Comparison of ENCODE assay signal across 1 cellular context in the genomic region with DNA sequence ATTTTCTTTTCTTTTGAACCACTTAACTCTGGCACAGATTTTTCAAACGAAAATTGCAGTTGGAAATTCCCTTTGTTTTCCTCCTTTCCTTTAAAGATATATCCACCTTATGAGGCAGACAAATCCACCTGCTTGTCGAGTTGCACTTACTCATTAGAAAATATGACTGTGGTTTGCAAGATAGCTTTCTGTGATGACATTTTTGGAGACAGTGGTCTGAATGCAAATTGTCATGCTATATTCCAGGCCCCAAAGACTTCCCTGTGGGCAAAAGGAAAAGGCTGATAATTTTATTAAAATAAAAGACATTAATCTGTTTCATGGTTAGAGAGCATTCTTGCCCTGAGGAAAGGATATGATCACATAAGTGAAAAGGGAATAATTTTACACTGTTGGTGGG.
A peak's percentile ranks its signal among the peaks of the same experiment; 100 is the strongest.
TF ChIP-seq lines count a peak whose summit lies in the region.

No MANE protein-coding gene starts in this region.

TF ChIP-seq in SK-N-SH, 30 proteins besides CTCF, POLR2A, EP300 and RAD21 (continued from another document):
- TF ChIP-seq, protein P1, sequence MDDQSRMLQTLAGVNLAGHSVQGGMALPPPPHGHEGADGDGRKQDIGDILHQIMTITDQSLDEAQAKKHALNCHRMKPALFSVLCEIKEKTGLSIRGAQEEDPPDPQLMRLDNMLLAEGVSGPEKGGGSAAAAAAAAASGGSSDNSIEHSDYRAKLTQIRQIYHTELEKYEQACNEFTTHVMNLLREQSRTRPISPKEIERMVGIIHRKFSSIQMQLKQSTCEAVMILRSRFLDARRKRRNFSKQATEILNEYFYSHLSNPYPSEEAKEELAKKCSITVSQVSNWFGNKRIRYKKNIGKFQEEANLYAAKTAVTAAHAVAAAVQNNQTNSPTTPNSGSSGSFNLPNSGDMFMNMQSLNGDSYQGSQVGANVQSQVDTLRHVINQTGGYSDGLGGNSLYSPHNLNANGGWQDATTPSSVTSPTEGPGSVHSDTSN (IDR thresholded peaks at IDR 0.05): peak; percentile 73
- no peak for TF ChIP-seq CHD2 (IDR thresholded peaks at IDR 0.05; ENCODE audit: low read length, partially characterized antibody)
- TF ChIP-seq, protein P2, sequence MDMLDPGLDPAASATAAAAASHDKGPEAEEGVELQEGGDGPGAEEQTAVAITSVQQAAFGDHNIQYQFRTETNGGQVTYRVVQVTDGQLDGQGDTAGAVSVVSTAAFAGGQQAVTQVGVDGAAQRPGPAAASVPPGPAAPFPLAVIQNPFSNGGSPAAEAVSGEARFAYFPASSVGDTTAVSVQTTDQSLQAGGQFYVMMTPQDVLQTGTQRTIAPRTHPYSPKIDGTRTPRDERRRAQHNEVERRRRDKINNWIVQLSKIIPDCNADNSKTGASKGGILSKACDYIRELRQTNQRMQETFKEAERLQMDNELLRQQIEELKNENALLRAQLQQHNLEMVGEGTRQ (IDR thresholded peaks at IDR 0.05; ENCODE audit: borderline replicate concordance, low read depth, low read length): no peak
- TF ChIP-seq GABPA (IDR thresholded peaks at IDR 0.05; ENCODE audit: low read depth): no peak
- TF ChIP-seq POLR2AphosphoS5 (IDR thresholded peaks at IDR 0.05; ENCODE audit: low read depth, low read length): peak; percentile 13; the same call in 1 of the 2 replicates
- no peak for TF ChIP-seq FOXM1 (IDR thresholded peaks at IDR 0.05; ENCODE audit: low read depth)
- peak; percentile 20; the same call in 1 of the 2 replicates for TF ChIP-seq NFIC (IDR thresholded peaks at IDR 0.05; ENCODE audit: borderline replicate concordance)
- peak; percentile 73 for TF ChIP-seq TCF12 (IDR thresholded peaks at IDR 0.05)
- no peak for TF ChIP-seq TAF1 (IDR thresholded peaks at IDR 0.05; ENCODE audit: borderline replicate concordance, low read depth, low read length)
- TF ChIP-seq YY1 (IDR thresholded peaks at IDR 0.05; ENCODE audit: low read depth): no peak
- TF ChIP-seq, protein P3, sequence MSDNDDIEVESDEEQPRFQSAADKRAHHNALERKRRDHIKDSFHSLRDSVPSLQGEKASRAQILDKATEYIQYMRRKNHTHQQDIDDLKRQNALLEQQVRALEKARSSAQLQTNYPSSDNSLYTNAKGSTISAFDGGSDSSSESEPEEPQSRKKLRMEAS (IDR thresholded peaks at IDR 0.05; ENCODE audit: low read depth): no peak
- no peak for TF ChIP-seq MEF2A (IDR thresholded peaks at IDR 0.05; ENCODE audit: borderline replicate concordance, low read depth)
- peak; percentile 25; the same call in 1 of the 2 replicates for TF ChIP-seq FOSL2 (IDR thresholded peaks at IDR 0.05; ENCODE audit: borderline replicate concordance, low read depth)
- TF ChIP-seq, protein P4, sequence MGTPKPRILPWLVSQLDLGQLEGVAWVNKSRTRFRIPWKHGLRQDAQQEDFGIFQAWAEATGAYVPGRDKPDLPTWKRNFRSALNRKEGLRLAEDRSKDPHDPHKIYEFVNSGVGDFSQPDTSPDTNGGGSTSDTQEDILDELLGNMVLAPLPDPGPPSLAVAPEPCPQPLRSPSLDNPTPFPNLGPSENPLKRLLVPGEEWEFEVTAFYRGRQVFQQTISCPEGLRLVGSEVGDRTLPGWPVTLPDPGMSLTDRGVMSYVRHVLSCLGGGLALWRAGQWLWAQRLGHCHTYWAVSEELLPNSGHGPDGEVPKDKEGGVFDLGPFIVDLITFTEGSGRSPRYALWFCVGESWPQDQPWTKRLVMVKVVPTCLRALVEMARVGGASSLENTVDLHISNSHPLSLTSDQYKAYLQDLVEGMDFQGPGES (IDR thresholded peaks at IDR 0.05; ENCODE audit: low read depth, low read length): no peak
